8 cellular contexts compared by ENCODE assay signal in genomic region chr16:24729967-24730815, GRCh38.
DNase-seq lines count a peak whose midpoint lies in the region; ATAC-seq and TF ChIP-seq lines count a peak whose summit lies in the region.

No MANE protein-coding gene starts in this region.

- H3K4me1 ChIP-seq in parathyroid adenoma: peaks cover 29% of the 10 kb centered on the region

- peaks cover 32% of the 10 kb centered on the region for H3K79me2 ChIP-seq in parathyroid adenoma

- peak overlapping the region; percentile 78 for H3K27ac ChIP-seq in parathyroid adenoma

- H3K9ac ChIP-seq in parathyroid adenoma: no peak overlapping the region

- H3K27me3 ChIP-seq in parathyroid adenoma (ENCODE audit: control insufficient read depth, insufficient read depth, low read length): no peaks in the 10 kb centered on the region

- no peaks in the 10 kb centered on the region for H3K36me3 ChIP-seq in parathyroid adenoma (ENCODE audit: control insufficient read depth, insufficient read depth, low read length)

- H2AFZ ChIP-seq in parathyroid adenoma: peak overlapping the region; percentile 61

- ATAC-seq in GM19397 (IDR thresholded peaks at IDR 0.05; ENCODE audit: unreplicated experiment): peak; percentile 43
- ATAC-seq in GM19452 (IDR thresholded peaks at IDR 0.05; ENCODE audit: unreplicated experiment): no peak
- ATAC-seq in HG03354 (IDR thresholded peaks at IDR 0.05; ENCODE audit: poor library complexity, severe bottlenecking, unreplicated experiment): no peak

- peak overlapping the region; percentile 73 for H3K4me2 ChIP-seq in parathyroid adenoma (ENCODE audit: low read length)

- H3K9me3 ChIP-seq in parathyroid adenoma (ENCODE audit: control insufficient read depth, low read length): no peaks in the 10 kb centered on the region

- peak overlapping the region; percentile 95 for H3K4me3 ChIP-seq in parathyroid adenoma (ENCODE audit: low read depth, low read length)

- TF ChIP-seq CTCF in parathyroid adenoma (IDR thresholded peaks at IDR 0.05): no peak

- peak; percentile 14 for DNase-seq in Ammon's horn (ENCODE audit: low spot score)
- DNase-seq in NCI-H748 (lab: John Stamatoyannopoulos, UW; ENCODE audit: unreplicated experiment): peak; percentile 56
- DNase-seq in activated gamma-delta T cell treated with anti-CD3 and anti-CD28 coated beads, Interleukin-2, amount 50 U/mL, for 16 hours (ENCODE audit: low read depth): peak; percentile 9
- peak; percentile 4 for DNase-seq in germinal center (ENCODE audit: low spot score)

Comparison
In these comparisons a context has a peak if more than half of its experiments do, and no peak if none do; other contexts are left out.
1. DNase-seq: peak in every context shown above with its lines; median percentile 56 in NCI-H748; 14 in Ammon's horn; 9 in activated gamma-delta T cell treated with anti-CD3 and anti-CD28 coated beads, Interleukin-2, amount 50 U/mL, for 16 hours; 4 in germinal center.